ENCODE assay signal across 8 cellular contexts in the genomic region with DNA sequence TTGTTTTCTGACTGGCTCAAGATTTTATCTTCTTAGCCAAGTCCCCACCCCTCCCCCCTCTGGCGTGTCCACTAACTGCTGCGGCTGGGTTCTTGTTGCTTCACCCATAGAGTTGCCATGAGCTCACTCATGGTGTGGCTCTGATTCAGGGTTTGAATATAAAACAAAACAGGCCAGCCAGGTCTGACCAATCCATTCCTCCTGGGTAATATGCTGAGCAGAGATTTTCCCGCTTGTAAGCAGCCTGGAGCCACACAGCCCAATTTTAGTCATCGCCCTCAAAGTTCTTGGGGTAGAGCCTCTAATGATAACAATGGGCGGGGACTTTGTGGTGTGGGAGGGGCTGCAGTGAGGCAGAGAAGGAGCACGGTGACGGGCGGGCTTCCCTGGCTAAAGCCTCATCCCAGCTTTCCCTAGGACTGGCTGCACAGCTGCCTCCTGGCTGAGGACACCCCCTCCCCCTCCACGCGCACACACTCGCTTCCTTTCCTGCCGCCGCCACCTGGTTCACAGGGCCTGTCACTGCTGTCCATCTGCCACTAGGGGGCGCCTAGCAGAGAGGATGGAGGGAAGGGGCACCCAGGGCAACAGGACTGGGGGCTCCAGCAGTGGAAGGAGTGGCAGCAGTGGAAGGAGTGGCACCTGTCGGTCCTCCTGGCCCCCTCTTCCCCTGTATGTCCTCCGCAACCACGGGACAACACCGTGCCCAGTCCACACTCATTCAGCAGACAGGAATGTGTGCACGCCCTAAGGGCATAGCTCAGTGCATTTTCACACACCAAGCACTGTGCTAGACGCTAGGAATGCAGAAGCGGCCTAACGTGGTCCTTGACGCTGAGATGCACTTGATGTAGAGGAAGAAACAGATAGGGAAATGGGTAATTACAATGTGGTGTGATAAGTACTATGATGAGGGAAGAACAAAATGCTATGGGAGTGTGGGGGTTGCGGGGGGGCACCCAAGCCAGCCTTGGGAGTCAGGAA. TPM values are rescaled to one million over a fixed set of nuclear protein-coding genes. Genes with fewer than 3 reads are reported as not detected.
DNase-seq lines count a peak whose midpoint lies in the region; ATAC-seq and TF ChIP-seq lines count a peak whose summit lies in the region.

No MANE protein-coding gene starts in this region.

- H3K27me3 ChIP-seq in OCI-LY1 (ENCODE audit: insufficient read depth, low read length) (no peaks in the 10 kb centered on the region), osteoblast (ENCODE audit: insufficient read depth, low read length) (peaks cover 15% of the 10 kb centered on the region)

- H3K4me1 ChIP-seq in OCI-LY1 (ENCODE audit: insufficient read depth, low read length, severe bottlenecking) (peaks cover 6% of the 10 kb centered on the region), osteoblast (ENCODE audit: insufficient read depth, low read length) (peaks cover 12% of the 10 kb centered on the region)

- H3K27ac ChIP-seq in OCI-LY1 (ENCODE audit: low read depth, low read length, poor library complexity, severe bottlenecking) (no peak overlapping the region), osteoblast (ENCODE audit: low read depth, low read length) (peak overlapping the region; percentile 66)

- no peak overlapping the region for H3K4me3 ChIP-seq in OCI-LY1 (ENCODE audit: low read depth, low read length, poor library complexity, severe bottlenecking)
- peak overlapping the region; percentile 33 for H3K4me3 ChIP-seq in osteoblast (ENCODE audit: insufficient read depth, low read length)

- peak; percentile 77 for ATAC-seq in HG02870 (IDR thresholded peaks at IDR 0.05; ENCODE audit: unreplicated experiment)

- H3K9me2 ChIP-seq in OCI-LY1 (ENCODE audit: low read depth, low read length), result no peaks in the 10 kb centered on the region

- H3K79me2 ChIP-seq in OCI-LY1 (ENCODE audit: insufficient read depth, low read length), result no peaks in the 10 kb centered on the region
- H3K79me2 ChIP-seq in osteoblast (ENCODE audit: insufficient read depth, low read length), result no peaks in the 10 kb centered on the region

- no peaks in the 10 kb centered on the region for H3F3A ChIP-seq in OCI-LY1 (ENCODE audit: insufficient read depth, low read length)

- peaks cover 2% of the 10 kb centered on the region; the same call in 1 of the 2 replicates for H3K36me3 ChIP-seq in OCI-LY1 (ENCODE audit: insufficient read depth, low read length)
- peaks cover 2% of the 10 kb centered on the region for H3K36me3 ChIP-seq in osteoblast (ENCODE audit: insufficient read depth, low read length)

- DNase-seq in DMS 273 (lab: John Stamatoyannopoulos, UW; ENCODE audit: unreplicated experiment) (peak; percentile 88), DMS 273 treated with DMSO at 0.1 percent for 48 hours (lab: John Stamatoyannopoulos, UW) (no peak), activated T-helper 1 cell treated with Interleukin-2 at 50 U/mL for 16 hours (ENCODE audit: low read depth) (peak; percentile 56), fibroblast of peridontal ligament (ENCODE audit: extremely low read depth) (peak; percentile 93), osteoblast (ENCODE audit: insufficient read length, low spot score, missing footprints) (peak; percentile 83), NCI-H2081 treated with DMSO at 0.1 percent for 48 hours (lab: John Stamatoyannopoulos, UW) (no peak)

- H4K20me1 ChIP-seq in OCI-LY1 (ENCODE audit: insufficient read depth, low read length), result no peaks in the 10 kb centered on the region
- H4K20me1 ChIP-seq in osteoblast (ENCODE audit: insufficient read depth, low read length), result peaks cover 3% of the 10 kb centered on the region

- H2AFZ ChIP-seq in OCI-LY1 (ENCODE audit: low read length) (no peak overlapping the region), osteoblast (ENCODE audit: low read length) (peak overlapping the region; percentile 12)

- TF ChIP-seq CTCF in OCI-LY1 (IDR thresholded peaks at IDR 0.05; ENCODE audit: low read length), result peak; percentile 76
- peak; percentile 64 for TF ChIP-seq CTCF in osteoblast (IDR thresholded peaks at IDR 0.05; ENCODE audit: extremely low read depth, low read depth, low read length)

- H3K4me2 ChIP-seq in OCI-LY1 (ENCODE audit: low read length), result peak overlapping the region; percentile 19; the same call in 1 of the 2 replicates
- H3K4me2 ChIP-seq in osteoblast (ENCODE audit: insufficient read depth, low read length), result peak overlapping the region; percentile 40

- H3K9me3 ChIP-seq in OCI-LY1 (ENCODE audit: low read length), result no peaks in the 10 kb centered on the region
- no peaks in the 10 kb centered on the region for H3K9me3 ChIP-seq in osteoblast (ENCODE audit: low read depth, low read length)

- no peak overlapping the region for H3K9ac ChIP-seq in OCI-LY1 (ENCODE audit: low read length)

RNA-seq across cellular contexts. Expression of gene PRPS1, which starts 26.8 kb away (rescaled TPM):
- 30.4 and 31.5 TPM in 2 replicates for total RNA-seq in osteoblast

Comparison
In these comparisons a context has a peak if more than half of its experiments do, and no peak if none do; other contexts are left out.
1. DNase-seq: peak in DMS 273 (single experiment), activated T-helper 1 cell treated with Interleukin-2 at 50 U/mL for 16 hours (single experiment), fibroblast of peridontal ligament (single experiment) and osteoblast (single experiment); none in DMS 273 treated with DMSO at 0.1 percent for 48 hours (single experiment) and NCI-H2081 treated with DMSO at 0.1 percent for 48 hours (single experiment).